Comparison of ENCODE assay signal across 8 cellular contexts in the genomic region with DNA sequence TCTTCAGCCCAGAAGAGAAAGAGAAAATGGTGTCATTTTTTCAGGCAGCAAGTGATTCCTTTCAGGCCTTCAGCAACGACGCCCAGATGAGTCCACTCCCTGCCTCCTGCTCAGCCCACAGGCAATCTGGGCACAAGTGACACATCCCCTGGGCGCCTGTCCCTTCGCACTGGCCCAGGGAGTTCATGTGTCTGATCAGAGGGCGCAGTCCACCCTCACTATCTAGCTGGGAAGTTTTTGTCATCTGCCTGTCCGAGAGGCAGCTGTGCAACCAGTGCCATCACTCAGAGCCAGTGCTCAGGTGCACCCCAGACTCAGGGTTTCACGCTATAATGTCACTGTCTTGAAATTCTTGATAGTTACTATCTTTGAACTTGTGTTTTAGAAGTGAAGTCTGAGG. TPM values are rescaled to one million over a fixed set of nuclear protein-coding genes. Genes with fewer than 3 reads are reported as not detected.
DNase-seq lines count a peak whose midpoint lies in the region; ATAC-seq, FAIRE-seq and TF ChIP-seq lines count a peak whose summit lies in the region.
"Had no signal": no experiment of that assay in that cellular context is flagged by ENCODE, and none has a peak within 500 bp of the region (broad histone marks: within the 10 kb centered on the region; RNA-seq: fewer than 3 reads in every experiment).

No MANE protein-coding gene starts in this region.

- no peak overlapping the region for H3K27ac Mint-ChIP-seq in activated CD4-positive, alpha-beta memory T cell treated with anti-CD3 and anti-CD28 coated beads for 36 hours

- H3K27ac ChIP-seq in HUES64 (ENCODE audit: low read depth, low read length) (no peak overlapping the region), kidney (ENCODE audit: low read depth in 2 of 2, low read length in 2 of 2) (peak overlapping the region; percentile 79 to 89), spleen (peak overlapping the region in 6 of 8 donors; percentile 89 to 95 (median 93))

- H3K27me3 ChIP-seq in HUES64 (ENCODE audit: insufficient read depth, low read length): peaks cover 66% of the 10 kb centered on the region
- H3K27me3 ChIP-seq in spleen (replicated peaks in 1 of 7): no peaks in the 10 kb centered on the region

- no peak for TF ChIP-seq CTCF in kidney (IDR thresholded peaks at IDR 0.05; ENCODE audit: borderline replicate concordance, extremely low read depth, insufficient read depth)
- no peak for TF ChIP-seq CTCF in spleen (IDR thresholded peaks at IDR 0.05 in 8 of 11, conservative IDR thresholded peaks at IDR 0.05 in 3 of 11)

- DNase-seq in activated CD4-positive, alpha-beta memory T cell treated with anti-CD3 and anti-CD28 coated beads for 36 hours: no peak
- peak; percentile 53 for DNase-seq in kidney
- peak; percentile 71 for DNase-seq in spleen
- no peak for DNase-seq in occipital lobe (lab: John Stamatoyannopoulos, UW)

- POLR2A ChIA-PET in activated CD4-positive, alpha-beta memory T cell treated with anti-CD3 and anti-CD28 coated beads for 36 hours (lab: Charles Lee): interaction anchor here (1.1 kb wide), 1 partner anchor 181 kb away, joined by 3 read pairs; no protein-coding TSS in a partner anchor

- H3K36me3 Mint-ChIP-seq in activated CD4-positive, alpha-beta memory T cell treated with anti-CD3 and anti-CD28 coated beads for 36 hours: peaks cover 8% of the 10 kb centered on the region

- H3K4me3 Mint-ChIP-seq in activated CD4-positive, alpha-beta memory T cell treated with anti-CD3 and anti-CD28 coated beads for 36 hours: peak overlapping the region; percentile 65

- peaks cover 8% of the 10 kb centered on the region for H3K4me1 Mint-ChIP-seq in activated CD4-positive, alpha-beta memory T cell treated with anti-CD3 and anti-CD28 coated beads for 36 hours (ENCODE audit: low read depth)

- H3K27me3 Mint-ChIP-seq in activated CD4-positive, alpha-beta memory T cell treated with anti-CD3 and anti-CD28 coated beads for 36 hours: no peaks in the 10 kb centered on the region

- H3K9me3 Mint-ChIP-seq in activated CD4-positive, alpha-beta memory T cell treated with anti-CD3 and anti-CD28 coated beads for 36 hours: peaks cover 4% of the 10 kb centered on the region

- TF ChIP-seq POLR2A in spleen (IDR thresholded peaks at IDR 0.05): no peak

- no peak for ATAC-seq in GM18858 (IDR thresholded peaks at IDR 0.05; ENCODE audit: unreplicated experiment)
- ATAC-seq in GM19395 (IDR thresholded peaks at IDR 0.05; ENCODE audit: unreplicated experiment): no peak

- 87% methylated on average over 7 of the region's 7 CpGs for WGBS in HUES64
- 85 to 91% (median 89%) methylated on average over 7 of the region's 7 CpGs for WGBS in spleen, 5 donors

- H3K4me1 ChIP-seq in HUES64 (ENCODE audit: insufficient read depth, low read length) (peaks cover 36% of the 10 kb centered on the region), kidney (ENCODE audit: control insufficient read depth in 1 of 2, insufficient read depth in 1 of 2, low read depth in 1 of 2, low read length in 2 of 2) (peaks cover 6 to 8% of the 10 kb centered on the region in 2 donors), spleen (peaks cover 0 to 51% (median 13%) of the 10 kb centered on the region in 6 donors)

- H3K4me3 ChIP-seq in HUES64 (ENCODE audit: low read length) (peak overlapping the region; percentile 51), kidney (ENCODE audit: low read length in 2 of 2) (peak overlapping the region in 1 of 2 donors; percentile 66), spleen (no peak overlapping the region)

- H3K36me3 ChIP-seq in HUES64 (ENCODE audit: insufficient read depth, low read length) (no peaks in the 10 kb centered on the region), kidney (ENCODE audit: control insufficient read depth in 1 of 2, insufficient read depth in 2 of 2, low read length in 2 of 2) (no peaks in the 10 kb centered on the region), spleen (no peaks in the 10 kb centered on the region)

- H3K9ac ChIP-seq in HUES64 (ENCODE audit: low read depth, low read length) (no peak overlapping the region), kidney (ENCODE audit: low read length in 2 of 2) (peak overlapping the region in 1 of 2 donors; percentile 67)

- CTCF ChIA-PET in activated CD4-positive, alpha-beta memory T cell treated with anti-CD3 and anti-CD28 coated beads for 36 hours (lab: Charles Lee): interaction anchor here (1.0 kb wide), 1 partner anchor 191 kb away, joined by 3 read pairs; no protein-coding TSS in a partner anchor

- FAIRE-seq in kidney (lab: Jason Lieb, UNC): no peak
- FAIRE-seq: endometrium had no signal

- H3K9me3 ChIP-seq in HUES64 (ENCODE audit: insufficient read depth, low read depth, low read length) (no peaks in the 10 kb centered on the region), kidney (ENCODE audit: control insufficient read depth in 1 of 2, low read length in 2 of 2) (no peaks in the 10 kb centered on the region), spleen (peaks cover 0 to 8% (median 3%) of the 10 kb centered on the region in 8 donors)

- intact Hi-C loops in activated CD4-positive, alpha-beta memory T cell treated with anti-CD3 and anti-CD28 coated beads for 36 hours (cut with micrococcal nuclease): no loop called here
- intact Hi-C loops in kidney (cut with DNase I): no loop called here
- intact Hi-C loops in spleen (cut with DNase I; ENCODE audit: low total_unique reads): no loop called here

RNA-seq across cellular contexts. Expression of gene KCNQ1OT1, which starts 1.4 kb away (rescaled TPM):
- polyA plus RNA-seq in HUES64 (2013, experiment 1 of 2): 0.15 TPM
- 0.19 TPM for polyA plus RNA-seq in HUES64 (2013, experiment 2 of 2)
- under 1 TPM; 0.19 TPM for total RNA-seq in activated CD4-positive, alpha-beta memory T cell treated with anti-CD3 and anti-CD28 coated beads for 36 hours
- total RNA-seq in kidney (4.4 TPM), spleen (1 to 10 TPM in 6 of 7 donors, under 1 TPM in 1; 0.87 to 3.1 (median 2.1) TPM), occipital lobe (2.8 TPM)
- polyA plus RNA-seq in kidney (ENCODE audit: insufficient read depth, low read depth, low replicate concordance) (0.22 TPM), spleen (under 1 TPM; 0.02 to 0.16 (median 0.02) TPM)

Comparison
In these comparisons a context has a peak if more than half of its experiments do, and no peak if none do; other contexts are left out.
1. DNase-seq: peak in kidney (single experiment) and spleen (single experiment); none in activated CD4-positive, alpha-beta memory T cell treated with anti-CD3 and anti-CD28 coated beads for 36 hours (single experiment) and occipital lobe (single experiment).